Comparison of ENCODE assay signal across 11 cellular contexts in the genomic region with DNA sequence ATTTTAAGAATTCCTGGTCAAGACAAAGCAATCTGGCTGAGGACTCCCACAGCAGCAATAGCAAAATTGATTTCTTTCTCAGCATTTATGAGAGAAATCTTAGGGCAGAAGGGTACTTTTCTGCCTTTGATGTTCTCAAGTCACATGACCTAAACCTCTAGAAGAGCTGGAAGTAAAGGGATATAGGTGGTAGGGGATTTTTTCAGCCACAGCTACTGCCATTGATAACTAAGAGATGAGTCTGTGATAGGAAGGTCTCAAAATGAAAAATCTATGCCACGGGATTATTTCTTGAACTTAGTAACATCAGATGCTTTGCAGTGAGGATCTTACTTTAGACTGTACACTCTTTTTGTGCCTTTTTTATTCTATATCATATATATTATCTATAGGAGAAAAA.
"Had no signal": no experiment of that assay in that cellular context is flagged by ENCODE, and none has a peak within 500 bp of the region (broad histone marks: within the 10 kb centered on the region; RNA-seq: fewer than 3 reads in every experiment).

No MANE protein-coding gene starts in this region.

- H3K4me3 ChIP-seq: lower lobe of right lung, transverse colon had no signal

- ATAC-seq: activated CD8-positive, alpha-beta memory T cell treated with anti-CD3 and anti-CD28 coated beads, Interleukin-2, amount 10 ng/mL, durations not matched to agents 7 days and 5 days; left cardiac atrium; lower lobe of right lung had no signal

- H3K4me3 Mint-ChIP-seq: activated CD8-positive, alpha-beta memory T cell treated with anti-CD3 and anti-CD28 coated beads, Interleukin-2, amount 10 ng/mL, durations not matched to agents 7 days and 5 days had no signal

- DNase-seq: activated CD8-positive, alpha-beta memory T cell treated with anti-CD3 and anti-CD28 coated beads, Interleukin-2, amount 10 ng/mL, durations not matched to agents 7 days and 5 days; foreskin melanocyte; head of caudate nucleus; left cardiac atrium; lower lobe of right lung; midbrain; posterior cingulate gyrus; SK-N-SH; small intestine; substantia nigra; transverse colon had no signal

- H3K27ac Mint-ChIP-seq: activated CD8-positive, alpha-beta memory T cell treated with anti-CD3 and anti-CD28 coated beads, Interleukin-2, amount 10 ng/mL, durations not matched to agents 7 days and 5 days had no signal

- H3K27me3 Mint-ChIP-seq: activated CD8-positive, alpha-beta memory T cell treated with anti-CD3 and anti-CD28 coated beads, Interleukin-2, amount 10 ng/mL, durations not matched to agents 7 days and 5 days had no signal
